9 cellular contexts compared by ENCODE assay signal in genomic region chr1:119549719-119550141, GRCh38. TPM values are rescaled to one million over a fixed set of nuclear protein-coding genes. Genes with fewer than 3 reads are reported as not detected.
DNase-seq lines count a peak whose midpoint lies in the region; ATAC-seq and TF ChIP-seq lines count a peak whose summit lies in the region.
"Had no signal": no experiment of that assay in that cellular context is flagged by ENCODE, and none has a peak within 500 bp of the region (broad histone marks: within the 10 kb centered on the region; RNA-seq: fewer than 3 reads in every experiment).

No MANE protein-coding gene starts in this region.

- no peak for TF ChIP-seq POLR2A in Peyer's patch (IDR thresholded peaks at IDR 0.05)
- no peak for TF ChIP-seq POLR2A in sigmoid colon (IDR thresholded peaks at IDR 0.05)

- 45% methylated on average over 5 of the region's 5 CpGs for WGBS in mesenchymal stem cell
- WGBS in sigmoid colon, 2 donors = 64% methylated on average over 5 of the region's 5 CpGs

- no peak overlapping the region for H3K18ac ChIP-seq in mesenchymal stem cell (ENCODE audit: low read depth in 1 of 2, low read length in 2 of 2)

- H3K4me3 ChIP-seq in Peyer's patch (no peak overlapping the region), mesenchymal stem cell (ENCODE audit: insufficient read depth in 1 of 2, low read depth in 1 of 2, low read length in 2 of 2) (no peak overlapping the region), sigmoid colon (no peak overlapping the region)

- H2AK5ac ChIP-seq in mesenchymal stem cell (ENCODE audit: low read length, severe bottlenecking) = peak overlapping the region; percentile 10

- H3K79me1 ChIP-seq in mesenchymal stem cell (replicated peaks; ENCODE audit: low read length, poor library complexity, severe bottlenecking) = no peaks in the 10 kb centered on the region

- H4K8ac ChIP-seq in mesenchymal stem cell (ENCODE audit: low read length) = no peak overlapping the region

- TF ChIP-seq CTCF in LNCAP (IDR thresholded peaks at IDR 0.05) = peak; percentile 68
- TF ChIP-seq CTCF in Peyer's patch (IDR thresholded peaks at IDR 0.05) = peak in 4 of 6 experiments; percentile 38 to 55 (median 50)
- peak in 1 of 4 experiments; percentile 5 for TF ChIP-seq CTCF in sigmoid colon (IDR thresholded peaks at IDR 0.05)

- H3K4me2 ChIP-seq in mesenchymal stem cell (ENCODE audit: low read length, poor library complexity, severe bottlenecking) = no peak overlapping the region

- ATAC-seq in GM19395 (IDR thresholded peaks at IDR 0.05; ENCODE audit: unreplicated experiment) (peak; percentile 74), HG02981 (IDR thresholded peaks at IDR 0.05; ENCODE audit: unreplicated experiment) (no peak)

- no peak overlapping the region for H2AFZ ChIP-seq in mesenchymal stem cell (ENCODE audit: low read depth, low read length)

- H2BK120ac ChIP-seq in mesenchymal stem cell (ENCODE audit: low read depth, low read length) = no peak overlapping the region

- TF ChIP-seq EP300 in sigmoid colon (IDR thresholded peaks at IDR 0.05) = no peak

- no peak overlapping the region for H3K14ac ChIP-seq in mesenchymal stem cell (ENCODE audit: low read length in 2 of 2)

- H3K27ac ChIP-seq in Peyer's patch = no peak overlapping the region
- H3K27ac ChIP-seq in mesenchymal stem cell (ENCODE audit: low read length, poor library complexity, severe bottlenecking) = no peak overlapping the region
- H3K27ac ChIP-seq in sigmoid colon = no peak overlapping the region

- H2BK15ac ChIP-seq in mesenchymal stem cell (ENCODE audit: low read depth, poor library complexity, severe bottlenecking) = no peak overlapping the region

- H2BK5ac ChIP-seq in mesenchymal stem cell (ENCODE audit: low read depth, low read length, poor library complexity, severe bottlenecking) = no peak overlapping the region

- H3K27me3 ChIP-seq in Peyer's patch = no peaks in the 10 kb centered on the region
- H3K27me3 ChIP-seq in mesenchymal stem cell (ENCODE audit: control insufficient read depth in 1 of 2, insufficient read depth in 1 of 2, low read length in 2 of 2) = peaks cover 20 to 23% of the 10 kb centered on the region in 2 experiments
- H3K27me3 ChIP-seq in sigmoid colon = no peaks in the 10 kb centered on the region

- H4K91ac ChIP-seq in mesenchymal stem cell (ENCODE audit: low read length) = no peak overlapping the region

- H3K23ac ChIP-seq in mesenchymal stem cell (ENCODE audit: low read length in 2 of 2) = no peak overlapping the region

- H3K9ac ChIP-seq in mesenchymal stem cell (ENCODE audit: low read length) = no peak overlapping the region

- H3K9me3 ChIP-seq in Peyer's patch (no peaks in the 10 kb centered on the region), mesenchymal stem cell (ENCODE audit: control insufficient read depth, low read length) (no peaks in the 10 kb centered on the region), sigmoid colon (no peaks in the 10 kb centered on the region)

- no peak overlapping the region for H2BK12ac ChIP-seq in mesenchymal stem cell (ENCODE audit: low read length in 2 of 2)

- intact Hi-C loops in sigmoid colon (cut with DNase I) = no loop called here

- H3K4me1 ChIP-seq in Peyer's patch (no peaks in the 10 kb centered on the region), mesenchymal stem cell (ENCODE audit: control insufficient read depth, insufficient read depth, low read depth, low read length) (peaks cover 10% of the 10 kb centered on the region), sigmoid colon (no peaks in the 10 kb centered on the region)

- H3K4ac ChIP-seq in mesenchymal stem cell (ENCODE audit: low read depth in 1 of 2, low read length in 2 of 2) = no peak overlapping the region

- DNase-seq in Caki2 (ENCODE audit: low read depth) (peak; percentile 16), Peyer's patch (peak in 1 of 3 donors; percentile 70), dermis microvascular lymphatic vessel endothelial cell (ENCODE audit: low read depth in 2 of 2) (peak; percentile 36 to 76), mesenchymal stem cell (peak; percentile 67), sigmoid colon (no peak)

- H3K36me3 ChIP-seq in Peyer's patch (no peaks in the 10 kb centered on the region), mesenchymal stem cell (ENCODE audit: control insufficient read depth in 1 of 2, insufficient read depth in 2 of 2, low read depth in 1 of 2, low read length in 2 of 2) (no peaks in the 10 kb centered on the region), sigmoid colon (no peaks in the 10 kb centered on the region)

- in situ Hi-C loops in Caki2 (cut with HindIII; ENCODE audit: low pct_unique_long_range_greater_than_20kb, low sequenced_read_pairs) = no loop called here

RNA-seq across cellular contexts. Expression of gene HSD3B1, which starts 42.7 kb away (rescaled TPM):
- total RNA-seq in Caki2 (2014; rRNA removed; shearing (Covaris generic); ENCODE audit: low replicate concordance) = not detected in 2 replicates
- 100 to 1,000 TPM in 1 of 4 donors, 10 to 100 TPM in 2, not detected in 1; 61.3 to 121 (median 71.3) TPM for total RNA-seq in Peyer's patch
- not detected in 2 replicates for total RNA-seq in dermis microvascular lymphatic vessel endothelial cell
- not detected for polyA plus RNA-seq in mesenchymal stem cell (2013, experiment 1 of 2)
- not detected for polyA plus RNA-seq in mesenchymal stem cell (2013, experiment 2 of 2)
- total RNA-seq in sigmoid colon = not detected
- polyA plus RNA-seq in sigmoid colon = under 1 TPM in 1 of 3 donors, not detected in 2; 0.06 TPM
- total RNA-seq: T-helper 1 cell treated with Interleukin-12 subunit alpha and Interleukin-12 subunit beta and Interleukin-4 antibody, amounts not matched to agents 30 ng/mL and 1 ng/mL, for 36 hours had no signal
